Comparison of ENCODE assay signal across 25 cellular contexts in the genomic region with DNA sequence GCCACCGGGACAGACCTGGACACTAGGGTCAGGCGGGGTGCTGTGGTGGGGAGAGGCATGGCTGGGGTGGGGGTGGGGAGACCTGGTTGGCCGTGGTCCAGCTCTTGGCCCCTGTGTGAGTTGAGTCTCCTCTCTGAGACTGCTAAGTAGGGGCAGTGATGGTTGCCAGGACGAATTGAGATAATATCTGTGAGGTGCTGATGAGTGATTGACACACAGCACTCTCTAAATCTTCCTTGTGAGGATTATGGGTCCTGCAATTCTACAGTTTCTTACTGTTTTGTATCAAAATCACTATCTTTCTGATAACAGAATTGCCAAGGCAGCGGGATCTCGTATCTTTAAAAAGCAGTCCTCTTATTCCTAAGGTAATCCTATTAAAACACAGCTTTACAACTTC.
"Had no signal": no experiment of that assay in that cellular context is flagged by ENCODE, and none has a peak within 500 bp of the region (broad histone marks: within the 10 kb centered on the region; RNA-seq: fewer than 3 reads in every experiment).

No MANE protein-coding gene starts in this region.

- H3K4me1 ChIP-seq: parathyroid adenoma had no signal

- H3K9me3 Mint-ChIP-seq: activated naive CD4-positive, alpha-beta T cell treated with anti-CD3 and anti-CD28 coated beads, Interleukin-2, amount 50 U/mL, for 72 hours; nephron progenitor cell; stimulated activated naive B cell treated with anti-CD40 and anti-IgM and Interleukin-4, amounts not matched to agents 10 μg/mL and 1 μg/mL and 100 μg/mL, for 72 hours had no signal

- H3K27ac Mint-ChIP-seq: nephron progenitor cell had no signal

- ATAC-seq: activated naive CD4-positive, alpha-beta T cell treated with anti-CD3 and anti-CD28 coated beads, Interleukin-2, amount 50 U/mL, for 72 hours; psoas muscle; stimulated activated naive B cell treated with anti-CD40 and anti-IgM and Interleukin-4, amounts not matched to agents 10 μg/mL and 1 μg/mL and 100 μg/mL, for 72 hours; upper lobe of right lung had no signal

- H3K9me3 ChIP-seq: colonic mucosa, left ventricle myocardium inferior, psoas muscle, sigmoid colon, stomach, suprapubic skin, tibial artery, upper lobe of right lung had no signal

- H3K4me3 Mint-ChIP-seq: nephron progenitor cell; stimulated activated naive B cell treated with anti-CD40 and anti-IgM and Interleukin-4, amounts not matched to agents 10 μg/mL and 1 μg/mL and 100 μg/mL, for 72 hours had no signal

- H3K27me3 Mint-ChIP-seq: stimulated activated naive B cell treated with anti-CD40 and anti-IgM and Interleukin-4, amounts not matched to agents 10 μg/mL and 1 μg/mL and 100 μg/mL, for 72 hours had no signal

- H3K27me3 ChIP-seq: colonic mucosa, sigmoid colon, stomach, suprapubic skin, tibial artery, upper lobe of right lung had no signal

- DNase-seq: activated CD4-positive, alpha-beta T cell treated with anti-CD3 and anti-CD28 coated beads for 4 hours; activated CD4-positive, alpha-beta T cell treated with anti-CD3 and anti-CD28 coated beads, Interleukin-2, amount 50 U/mL, for 48 hours; activated CD8-positive, alpha-beta memory T cell treated with anti-CD3 and anti-CD28 coated beads, Interleukin-2, amount 50 U/mL, for 48 hours; activated naive CD4-positive, alpha-beta T cell; activated T-cell treated with anti-CD3 and anti-CD28 coated beads, Interleukin-2, amount 50 U/mL, for 48 hours; cerebellar nuclear complex; colonic mucosa; foreskin fibroblast; left ventricle myocardium inferior; mesendoderm; nephron progenitor cell; nucleus accumbens; psoas muscle; sigmoid colon; small intestine; stimulated activated CD4-positive, alpha-beta T cell treated with anti-CD3 and anti-CD28 coated beads, Interleukin-4, amount 100 ng/mL, for 24 hours; stimulated activated CD8-positive, alpha-beta memory T cell treated with anti-CD3 and anti-CD28 coated beads, Interleukin-4, amount 100 ng/mL, for 48 hours; stimulated activated naive B cell treated with anti-CD40 and anti-IgM and Interleukin-4, amounts not matched to agents 10 μg/mL and 1 μg/mL and 100 μg/mL, for 72 hours; stomach; tibial artery had no signal

- H3K4me3 ChIP-seq: colonic mucosa, left ventricle myocardium inferior, lung, psoas muscle, sigmoid colon, stomach, suprapubic skin, tibial artery, upper lobe of right lung had no signal

- H3K27ac ChIP-seq: colonic mucosa, left ventricle myocardium inferior, parathyroid adenoma, psoas muscle, sigmoid colon, stomach, suprapubic skin, tibial artery, upper lobe of right lung had no signal
